Comparison of ENCODE assay signal across 19 cellular contexts in the genomic region with DNA sequence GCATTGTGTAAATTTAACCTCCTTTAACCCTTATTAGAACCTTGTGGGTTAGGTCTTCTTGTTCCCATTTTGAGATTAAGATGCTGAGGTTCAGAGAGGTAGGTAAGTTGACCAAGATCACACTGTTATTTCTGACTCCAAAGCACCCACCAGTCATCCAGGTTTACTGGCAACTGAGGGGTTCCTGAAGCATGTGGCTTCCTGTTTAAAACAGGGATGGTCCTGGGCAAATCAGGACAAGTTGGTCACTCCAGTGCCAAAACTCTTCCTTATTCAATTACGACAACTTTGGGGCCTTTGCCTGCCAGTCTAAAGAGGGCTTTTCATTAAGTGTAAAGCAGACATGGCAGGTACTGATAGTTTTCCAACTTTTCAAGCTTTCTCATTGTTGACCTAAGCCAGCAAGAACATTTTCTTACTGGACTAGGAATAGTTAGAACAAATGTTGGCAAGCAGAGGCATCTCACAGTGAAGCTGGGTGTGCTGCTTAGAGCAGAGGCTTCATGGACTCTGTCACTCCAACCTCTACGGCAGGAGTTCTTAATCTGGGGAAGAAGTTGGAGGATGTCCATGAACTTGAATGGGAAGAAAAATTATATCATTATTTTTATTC.
"Had no signal": no experiment of that assay in that cellular context is flagged by ENCODE, and none has a peak within 500 bp of the region (broad histone marks: within the 10 kb centered on the region; RNA-seq: fewer than 3 reads in every experiment).

No MANE protein-coding gene starts in this region.

- H3K4me1 ChIP-seq: heart left ventricle, left lung, parathyroid adenoma, uterus had no signal

- H3K4me3 Mint-ChIP-seq: activated CD8-positive, alpha-beta T cell treated with anti-CD3 and anti-CD28 coated beads for 36 hours; activated T-helper 1 cell treated with anti-CD3 and anti-CD28 coated beads, Interleukin-12 subunit alpha, Interleukin-12 subunit beta, Interleukin-2, Interleukin-4 antibody, amounts not matched to agents 30 ng/mL and 10 ng/mL and 1 ng/mL, durations not matched to agents 14 hours and 24 hours and 36 hours; central memory CD8-positive, alpha-beta T cell; neural crest cell; stimulated activated naive CD8-positive, alpha-beta T cell treated with anti-CD3 and anti-CD28 coated beads, Interleukin-15, Interleukin-2, amounts not matched to agents 100 ng/mL and 50 ng/mL, for 24 hours had no signal

- H3K4me2 ChIP-seq: SK-N-SH had no signal

- H3K27me3 Mint-ChIP-seq: activated CD8-positive, alpha-beta T cell treated with anti-CD3 and anti-CD28 coated beads for 36 hours; central memory CD8-positive, alpha-beta T cell; stimulated activated naive CD8-positive, alpha-beta T cell treated with anti-CD3 and anti-CD28 coated beads, Interleukin-15, Interleukin-2, amounts not matched to agents 100 ng/mL and 50 ng/mL, for 24 hours had no signal

- H3K27me3 ChIP-seq: heart left ventricle, left lung, uterus had no signal

- H3K27ac ChIP-seq: heart left ventricle, left lung, parathyroid adenoma, uterus, VCaP had no signal

- DNase-seq: activated CD4-positive, alpha-beta T cell treated with anti-CD3 and anti-CD28 coated beads for 4 hours; activated CD8-positive, alpha-beta memory T cell treated with anti-CD3 and anti-CD28 coated beads, Interleukin-2, amount 50 U/mL, for 4 hours; activated CD8-positive, alpha-beta T cell treated with anti-CD3 and anti-CD28 coated beads for 36 hours; activated naive CD4-positive, alpha-beta T cell treated with Interleukin-2 at 50 U/mL for 16 hours; effector memory CD4-positive, alpha-beta T cell; erythroblast; heart left ventricle; left lung; mesenchymal stem cell; SK-N-SH; stimulated activated CD4-positive, alpha-beta T cell treated with anti-CD3 and anti-CD28 coated beads, Interleukin-4, amount 100 ng/mL, for 24 hours; T-helper 1 cell; uterus had no signal

- H3K4me3 ChIP-seq: heart left ventricle, left lung, uterus had no signal

- H3K4me1 Mint-ChIP-seq: central memory CD8-positive, alpha-beta T cell had no signal

- H3K9ac ChIP-seq: parathyroid adenoma, SK-N-SH had no signal

- H3K27ac Mint-ChIP-seq: activated CD8-positive, alpha-beta T cell treated with anti-CD3 and anti-CD28 coated beads for 36 hours; activated T-helper 1 cell treated with anti-CD3 and anti-CD28 coated beads, Interleukin-12 subunit alpha, Interleukin-12 subunit beta, Interleukin-2, Interleukin-4 antibody, amounts not matched to agents 30 ng/mL and 10 ng/mL and 1 ng/mL, durations not matched to agents 14 hours and 24 hours and 36 hours; stimulated activated naive CD8-positive, alpha-beta T cell treated with anti-CD3 and anti-CD28 coated beads, Interleukin-15, Interleukin-2, amounts not matched to agents 100 ng/mL and 50 ng/mL, for 24 hours had no signal

- H3K9me3 Mint-ChIP-seq: activated CD8-positive, alpha-beta T cell treated with anti-CD3 and anti-CD28 coated beads for 36 hours; activated T-helper 1 cell treated with anti-CD3 and anti-CD28 coated beads, Interleukin-12 subunit alpha, Interleukin-12 subunit beta, Interleukin-2, Interleukin-4 antibody, amounts not matched to agents 30 ng/mL and 10 ng/mL and 1 ng/mL, durations not matched to agents 14 hours and 24 hours and 36 hours; neural crest cell had no signal

- ATAC-seq: activated CD8-positive, alpha-beta T cell treated with anti-CD3 and anti-CD28 coated beads for 36 hours; heart left ventricle had no signal

- H3K36me3 ChIP-seq: heart left ventricle, left lung, uterus had no signal

- H3K79me2 ChIP-seq: parathyroid adenoma had no signal
